In genomic region chr9:136011376-136011702, GRCh38 we compare ENCODE assay signal across 11 cellular contexts. TPM values are rescaled to one million over a fixed set of nuclear protein-coding genes. Genes with fewer than 3 reads are reported as not detected.
DNase-seq lines count a peak whose midpoint lies in the region; ATAC-seq and TF ChIP-seq lines count a peak whose summit lies in the region.
"Had no signal": no experiment of that assay in that cellular context is flagged by ENCODE, and none has a peak within 500 bp of the region (broad histone marks: within the 10 kb centered on the region; RNA-seq: fewer than 3 reads in every experiment).

No MANE protein-coding gene starts in this region.

- H2AFZ ChIP-seq in neuronal stem cell (ENCODE audit: low read length): no peak overlapping the region

- H3K9ac ChIP-seq in neuronal stem cell (ENCODE audit: low read depth, low read length, poor library complexity): no peak overlapping the region

- H3K4ac ChIP-seq in neuronal stem cell (ENCODE audit: low read length): no peak overlapping the region

- H3K4me1 ChIP-seq in adrenal gland (replicated peaks in 1 of 2): peaks cover 17 to 32% of the 10 kb centered on the region in 2 donors
- H3K4me1 ChIP-seq in gastroesophageal sphincter: peaks cover 0 to 91% (median 20%) of the 10 kb centered on the region in 3 donors
- H3K4me1 ChIP-seq in neuronal stem cell (ENCODE audit: control insufficient read depth in 2 of 2, insufficient read depth in 1 of 2, low read depth in 1 of 2, low read length in 2 of 2): peaks cover 26 to 43% of the 10 kb centered on the region in 2 donors
- peaks cover 9 to 26% (median 18%) of the 10 kb centered on the region in 4 donors for H3K4me1 ChIP-seq in transverse colon

- H3K4me3 ChIP-seq in adrenal gland (no peak overlapping the region), gastroesophageal sphincter (peak overlapping the region in 1 of 2 donors; percentile 24), neuronal stem cell (ENCODE audit: low read length in 2 of 2) (no peak overlapping the region), transverse colon (no peak overlapping the region)

- H3K18ac ChIP-seq in neuronal stem cell (ENCODE audit: low read length): peak overlapping the region; percentile 79

- ATAC-seq in gastroesophageal sphincter: no peak
- no peak for ATAC-seq in HG02642 (IDR thresholded peaks at IDR 0.05; ENCODE audit: poor library complexity, unreplicated experiment)
- no peak for ATAC-seq in HG02884 (IDR thresholded peaks at IDR 0.05; ENCODE audit: unreplicated experiment)

- 54 to 69% (median 63%) methylated on average over 4 to 25 of the region's 25 CpGs for WGBS in adrenal gland, 4 donors
- WGBS in gastroesophageal sphincter (ENCODE audit: low coverage in 1 of 2), 2 donors: 70 to 72% methylated on average over 4 of the region's 25 CpGs
- WGBS in neuronal stem cell (ENCODE audit: extremely low coverage in 2 of 2, insufficient read length in 2 of 2, insufficient replicate concordance in 1 of 2), 2 donors: no CpG with 5 or more reads among the region's 25 CpGs
- 94% methylated on average over 23 of the region's 25 CpGs; no CpG with 5 or more reads in 1 of the 2 donors for WGBS in transverse colon (ENCODE audit: low coverage in 1 of 2), 2 donors

- H3K14ac ChIP-seq in neuronal stem cell (ENCODE audit: low read length): no peak overlapping the region

- intact Hi-C loops in adrenal gland (cut with DNase I): no loop called here
- intact Hi-C loops in transverse colon (cut with DNase I; ENCODE audit: low total_unique reads): no loop called here

- H3K36me3 ChIP-seq in adrenal gland (replicated peaks in 1 of 2): no peaks in the 10 kb centered on the region
- peaks cover 0 to 85% of the 10 kb centered on the region in 2 donors for H3K36me3 ChIP-seq in gastroesophageal sphincter
- peaks cover 0 to 4% of the 10 kb centered on the region in 2 donors for H3K36me3 ChIP-seq in neuronal stem cell (replicated peaks in 1 of 2; ENCODE audit: control insufficient read depth in 2 of 2, insufficient read depth in 2 of 2, low read length in 2 of 2)
- H3K36me3 ChIP-seq in transverse colon: peaks cover 0 to 7% (median 0%) of the 10 kb centered on the region in 4 donors

- H2AK5ac ChIP-seq in neuronal stem cell (ENCODE audit: low read depth, low read length): peak overlapping the region; percentile 83

- peak overlapping the region; percentile 85 for H3K23ac ChIP-seq in neuronal stem cell (ENCODE audit: low read depth, low read length, poor library complexity)

- TF ChIP-seq POLR2A in adrenal gland (IDR thresholded peaks at IDR 0.05): no peak
- no peak for TF ChIP-seq POLR2A in gastroesophageal sphincter (IDR thresholded peaks at IDR 0.05)
- TF ChIP-seq POLR2A in transverse colon (IDR thresholded peaks at IDR 0.05): no peak

- no peak overlapping the region for H2BK15ac ChIP-seq in neuronal stem cell (ENCODE audit: low read length)

- TF ChIP-seq CTCF in adrenal gland (IDR thresholded peaks at IDR 0.05): no peak
- no peak for TF ChIP-seq CTCF in gastroesophageal sphincter (IDR thresholded peaks at IDR 0.05)
- TF ChIP-seq CTCF in transverse colon (IDR thresholded peaks at IDR 0.05): no peak

- peaks cover 4% of the 10 kb centered on the region for H3K79me1 ChIP-seq in neuronal stem cell (ENCODE audit: low read depth, low read length)

- peak overlapping the region; percentile 72 for H2BK5ac ChIP-seq in neuronal stem cell (ENCODE audit: low read length)

- no peak overlapping the region for H2BK120ac ChIP-seq in neuronal stem cell (ENCODE audit: low read depth, low read length)

- no peak overlapping the region for H4K8ac ChIP-seq in neuronal stem cell (ENCODE audit: low read depth, low read length)

- no peak overlapping the region for H4K91ac ChIP-seq in neuronal stem cell (ENCODE audit: low read depth, low read length, poor library complexity)

- DNase-seq in adrenal gland (no peak), neuronal stem cell (ENCODE audit: low spot score) (no peak), transverse colon (no peak), NCI-H82 (lab: John Stamatoyannopoulos, UW) (no peak)
- DNase-seq: CD4-positive, CD25-positive, alpha-beta regulatory T cell; cerebellar nuclear complex; erythroblast; NCI-H187 treated with DMSO at 0.1 percent for 48 hours had no signal

- H3K9me3 ChIP-seq in adrenal gland (replicated peaks in 1 of 3) (no peaks in the 10 kb centered on the region), gastroesophageal sphincter (no peaks in the 10 kb centered on the region), neuronal stem cell (replicated peaks in 1 of 2; ENCODE audit: control insufficient read depth in 2 of 2, insufficient read depth in 1 of 2, low read depth in 1 of 2, low read length in 2 of 2) (peaks cover 0 to 2% of the 10 kb centered on the region in 2 donors), transverse colon (no peaks in the 10 kb centered on the region)

- H3K27ac ChIP-seq in adrenal gland (peak overlapping the region in 4 of 5 donors; percentile 39 to 88 (median 66)), gastroesophageal sphincter (peak overlapping the region in 3 of 4 donors; percentile 74 to 77 (median 76)), neuronal stem cell (replicated peaks; ENCODE audit: low read length) (no peak overlapping the region), transverse colon (peak overlapping the region; percentile 51 to 73 (median 64))

- H2BK12ac ChIP-seq in neuronal stem cell (ENCODE audit: low read length): peak overlapping the region; percentile 42

- H3K27me3 ChIP-seq in adrenal gland: no peaks in the 10 kb centered on the region
- no peaks in the 10 kb centered on the region for H3K27me3 ChIP-seq in gastroesophageal sphincter
- H3K27me3 ChIP-seq in neuronal stem cell (ENCODE audit: control insufficient read depth in 3 of 3, insufficient read depth in 3 of 3, low read depth in 1 of 3, low read length in 3 of 3): no peaks in the 10 kb centered on the region
- no peaks in the 10 kb centered on the region for H3K27me3 ChIP-seq in transverse colon

- in situ Hi-C loops in transverse colon (cut with MboI; ENCODE audit: low pct_ligation_motif_present in 1 of 4, low pct_unique_long_range_greater_than_20kb in 1 of 4, low sequenced_read_pairs in 3 of 4): no loop called here

- TF ChIP-seq EP300 in gastroesophageal sphincter (IDR thresholded peaks at IDR 0.05): no peak
- TF ChIP-seq EP300 in transverse colon (IDR thresholded peaks at IDR 0.05; ENCODE audit: low read depth): no peak

- no peak overlapping the region for H3K4me2 ChIP-seq in neuronal stem cell (ENCODE audit: insufficient read depth, low read length, poor library complexity, severe bottlenecking)

RNA-seq across cellular contexts. Expression of gene UBAC1, which starts 50.2 kb away (rescaled TPM):
- total RNA-seq in adrenal gland (10 to 100 TPM; 25.5 to 51.8 (median 37.9) TPM), gastroesophageal sphincter (10 to 100 TPM; 52.9 to 76.3 (median 63.5) TPM), transverse colon (10 to 100 TPM; 42.6 to 91.9 (median 62.9) TPM)
- polyA plus RNA-seq in adrenal gland: 10 to 100 TPM; 20.2 to 63.3 (median 60.5) TPM
- polyA plus RNA-seq in neuronal stem cell (2013, experiment 1 of 2): 44.5 TPM
- 42.3 TPM for polyA plus RNA-seq in neuronal stem cell (2013, experiment 2 of 2)
